ENCODE assay signal across 10 cellular contexts in genomic region chr11:19664896-19665548, GRCh38. TPM values are rescaled to one million over a fixed set of nuclear protein-coding genes. Genes with fewer than 3 reads are reported as not detected.
A peak's percentile ranks its signal among the peaks of the same experiment; 100 is the strongest.
DNase-seq lines count a peak whose midpoint lies in the region; ATAC-seq and TF ChIP-seq lines count a peak whose summit lies in the region.
"Had no signal": no experiment of that assay in that cellular context is flagged by ENCODE, and none has a peak within 500 bp of the region (broad histone marks: within the 10 kb centered on the region; RNA-seq: fewer than 3 reads in every experiment).

No MANE protein-coding gene starts in this region.

- no peaks in the 10 kb centered on the region for H3K27me3 ChIP-seq in dorsolateral prefrontal cortex
- H3K27me3 ChIP-seq in left lung: no peaks in the 10 kb centered on the region
- no peaks in the 10 kb centered on the region for H3K27me3 ChIP-seq in CD4-positive, alpha-beta memory T cell (ENCODE audit: insufficient read depth, low read length)

- H3K9me3 ChIP-seq in left lung: no peaks in the 10 kb centered on the region
- H3K9me3 ChIP-seq in CD4-positive, alpha-beta memory T cell (ENCODE audit: control insufficient read depth in 1 of 2, low read length in 2 of 2): no peaks in the 10 kb centered on the region

- H3K36me3 ChIP-seq in left lung: no peaks in the 10 kb centered on the region
- no peaks in the 10 kb centered on the region for H3K36me3 ChIP-seq in CD4-positive, alpha-beta memory T cell (ENCODE audit: insufficient read depth, low read length)

- H3K27ac ChIP-seq in dorsolateral prefrontal cortex (peak overlapping the region in 46 of 59 donors; percentile 0 to 90 (median 54)), left lung (no peak overlapping the region)
- H3K27ac ChIP-seq in CD4-positive, alpha-beta memory T cell (ENCODE audit: low read depth, low read length): no peak overlapping the region
- H3K27ac ChIP-seq: C4-2B, SK-N-MC had no signal

- POLR2A ChIA-PET in CD4-positive, alpha-beta memory T cell (lab: Charles Lee; ENCODE audit: partially characterized antibody): no interaction called here

- intact Hi-C loops in dorsolateral prefrontal cortex (cut with DNase I) (no loop called here), left lung (cut with DNase I) (no loop called here)
- intact Hi-C loops in CD4-positive, alpha-beta memory T cell (cut with micrococcal nuclease): no loop called here

- CTCF ChIA-PET in CD4-positive, alpha-beta memory T cell (lab: Charles Lee; ENCODE audit: partially characterized antibody): interaction anchor here (1.1 to 1.4 kb wide), 2 partner anchors 77 to 111 kb away, joined by 3 read pairs; no protein-coding TSS in a partner anchor

- DNase-seq in AG20443 (ENCODE audit: low spot score) (peak; percentile 50), NCI-H524 (lab: John Stamatoyannopoulos, UW) (peak; percentile 49 to 79), dorsolateral prefrontal cortex (peak; percentile 33 to 90 (median 82)), left lung (peak in 1 of 2 donors; percentile 44)
- no peak for DNase-seq in CD4-positive, alpha-beta memory T cell
- DNase-seq in stimulated activated CD4-positive, alpha-beta T cell treated with anti-CD3 and anti-CD28 coated beads, Interleukin-4, amount 100 ng/mL, for 4 hours: no peak

- H3K27me3 Mint-ChIP-seq in CD4-positive, alpha-beta memory T cell: peaks cover 0 to 1% of the 10 kb centered on the region in 2 donors

- no peak overlapping the region for H3K4me3 Mint-ChIP-seq in CD4-positive, alpha-beta memory T cell

- no peak for TF ChIP-seq CTCF in dorsolateral prefrontal cortex (IDR thresholded peaks at IDR 0.05 in 54 of 56, conservative IDR thresholded peaks at IDR 0.05 in 2 of 56; ENCODE audit: low read depth in 1 of 56, partially characterized antibody in 56 of 56)
- TF ChIP-seq CTCF in left lung (IDR thresholded peaks at IDR 0.05): no peak

- H3K4me3 ChIP-seq in dorsolateral prefrontal cortex (no peak overlapping the region), left lung (no peak overlapping the region)
- no peak overlapping the region for H3K4me3 ChIP-seq in CD4-positive, alpha-beta memory T cell (ENCODE audit: low read length in 2 of 2)
- H3K4me3 ChIP-seq: SK-N-MC had no signal

- H3K4me1 ChIP-seq in left lung: peaks cover 7 to 16% of the 10 kb centered on the region in 2 donors
- H3K4me1 ChIP-seq in CD4-positive, alpha-beta memory T cell (ENCODE audit: insufficient read depth, low read length): peaks cover 3% of the 10 kb centered on the region

- H3K4me1 Mint-ChIP-seq in CD4-positive, alpha-beta memory T cell: peaks cover 2 to 4% (median 3%) of the 10 kb centered on the region in 4 donors

- H3K36me3 Mint-ChIP-seq in CD4-positive, alpha-beta memory T cell: no peaks in the 10 kb centered on the region

- ATAC-seq in left lung: peak; percentile 59
- ATAC-seq in GM19035 (IDR thresholded peaks at IDR 0.05; ENCODE audit: unreplicated experiment): no peak
- ATAC-seq in GM21737 (IDR thresholded peaks at IDR 0.05; ENCODE audit: unreplicated experiment): no peak

- no peaks in the 10 kb centered on the region for H3K9me3 Mint-ChIP-seq in CD4-positive, alpha-beta memory T cell

- H3K27ac Mint-ChIP-seq in CD4-positive, alpha-beta memory T cell: no peak overlapping the region

RNA-seq across cellular contexts. Expression of gene NAV2, which starts 47.6 kb away (rescaled TPM):
- 100 to 1,000 TPM in 5 of 120 experiments, 10 to 100 TPM in 115; 43.9 to 157 (median 68.6) TPM for total RNA-seq in dorsolateral prefrontal cortex
- 10 to 100 TPM; 42.9 to 59.9 TPM for total RNA-seq in left lung
- total RNA-seq in CD4-positive, alpha-beta memory T cell: 1 to 10 TPM; 4.2 to 6.2 TPM
- polyA plus RNA-seq in CD4-positive, alpha-beta memory T cell: 1 to 10 TPM in 1 of 2 donors, not detected in 1; 1.1 TPM

Comparison
In these comparisons a context has a peak if more than half of its experiments do, and no peak if none do; other contexts are left out.
1. DNase-seq: peak in AG20443 (single experiment), NCI-H524 (2 of 2) and dorsolateral prefrontal cortex (10 of 10); none in CD4-positive, alpha-beta memory T cell (0 of 5) and stimulated activated CD4-positive, alpha-beta T cell treated with anti-CD3 and anti-CD28 coated beads, Interleukin-4, amount 100 ng/mL, for 4 hours (0 of 2).
2. H3K27ac ChIP-seq: peak in dorsolateral prefrontal cortex (46 of 59); none in left lung (0 of 2) and CD4-positive, alpha-beta memory T cell (single experiment).
3. RNA of gene NAV2, which starts 47.6 kb away (total RNA-seq): 43.9 to 157 TPM in dorsolateral prefrontal cortex and 42.9 to 59.9 TPM in left lung; 4.2 to 6.2 TPM in CD4-positive, alpha-beta memory T cell; every median in the first group is over 4 times any median in the second.